17 cellular contexts compared by ENCODE assay signal in genomic region chr7:146635200-146636032, GRCh38.
DNase-seq lines count a peak whose midpoint lies in the region; ATAC-seq and TF ChIP-seq lines count a peak whose summit lies in the region.
"Had no signal": no experiment of that assay in that cellular context is flagged by ENCODE, and none has a peak within 500 bp of the region (broad histone marks: within the 10 kb centered on the region; RNA-seq: fewer than 3 reads in every experiment).

No MANE protein-coding gene starts in this region.

- no peak overlapping the region for H3K4me3 ChIP-seq in esophagus squamous epithelium
- H3K4me3 ChIP-seq: smooth muscle cell had no signal

- no peak for ATAC-seq in activated CD4-positive, CD25-positive, alpha-beta regulatory T cell treated with anti-CD3 and anti-CD28 coated beads, Interleukin-2, amount 50 U/mL, for 24 hours
- ATAC-seq: activated T-helper 17 cell treated with anti-CD3 and anti-CD28 coated beads, Interleukin-2, amount 50 U/mL, for 72 hours; HCT116 had no signal

- H3K9me3 ChIP-seq in esophagus squamous epithelium = no peaks in the 10 kb centered on the region

- peak; percentile 63 for DNase-seq in COLO668 (lab: John Stamatoyannopoulos, UW; ENCODE audit: unreplicated experiment)
- DNase-seq in NCI-H1417 (lab: John Stamatoyannopoulos, UW) = peak; percentile 77 to 98 (median 95)
- DNase-seq in NCI-H345 (lab: John Stamatoyannopoulos, UW) = peak; percentile 98
- peak; percentile 19 for DNase-seq in cerebellar cortex (ENCODE audit: low spot score)
- no peak for DNase-seq in activated CD4-positive, CD25-positive, alpha-beta regulatory T cell (lab: John Stamatoyannopoulos, UW)
- no peak for DNase-seq in HUDEP-2 (lab: John Stamatoyannopoulos, UW; ENCODE audit: unreplicated experiment in 76 of 76)
- DNase-seq in esophagus squamous epithelium (lab: John Stamatoyannopoulos, UW) = no peak
- DNase-seq: activated CD4-positive, alpha-beta T cell treated with anti-CD3 and anti-CD28 coated beads, Interleukin-2, amount 50 U/mL, for 48 hours; CD4-positive, alpha-beta memory T cell; immature natural killer cell; midbrain; MM.1S had no signal

- 44 to 54% methylated on average over 7 of the region's 7 CpGs for WGBS in esophagus squamous epithelium, 2 donors

- no peaks in the 10 kb centered on the region for H3K4me1 ChIP-seq in esophagus squamous epithelium

- TF ChIP-seq CTCF in esophagus squamous epithelium (IDR thresholded peaks at IDR 0.05) = no peak

- H3K27me3 ChIP-seq in esophagus squamous epithelium = no peaks in the 10 kb centered on the region

- no peak for TF ChIP-seq POLR2A in esophagus squamous epithelium (IDR thresholded peaks at IDR 0.05)

- H3K36me3 ChIP-seq in esophagus squamous epithelium = no peaks in the 10 kb centered on the region

- no peak overlapping the region for H3K27ac ChIP-seq in esophagus squamous epithelium
- H3K27ac ChIP-seq: RWPE1 had no signal

- intact Hi-C loops in esophagus squamous epithelium (cut with DNase I) = no loop called here

Comparison
In these comparisons a context has a peak if more than half of its experiments do, and no peak if none do; other contexts are left out.
1. DNase-seq: peak in COLO668 (single experiment), NCI-H1417 (3 of 3), NCI-H345 (single experiment) and cerebellar cortex (single experiment); none in activated CD4-positive, CD25-positive, alpha-beta regulatory T cell (0 of 4), HUDEP-2 (0 of 76) and esophagus squamous epithelium (single experiment).